In the genomic region with DNA sequence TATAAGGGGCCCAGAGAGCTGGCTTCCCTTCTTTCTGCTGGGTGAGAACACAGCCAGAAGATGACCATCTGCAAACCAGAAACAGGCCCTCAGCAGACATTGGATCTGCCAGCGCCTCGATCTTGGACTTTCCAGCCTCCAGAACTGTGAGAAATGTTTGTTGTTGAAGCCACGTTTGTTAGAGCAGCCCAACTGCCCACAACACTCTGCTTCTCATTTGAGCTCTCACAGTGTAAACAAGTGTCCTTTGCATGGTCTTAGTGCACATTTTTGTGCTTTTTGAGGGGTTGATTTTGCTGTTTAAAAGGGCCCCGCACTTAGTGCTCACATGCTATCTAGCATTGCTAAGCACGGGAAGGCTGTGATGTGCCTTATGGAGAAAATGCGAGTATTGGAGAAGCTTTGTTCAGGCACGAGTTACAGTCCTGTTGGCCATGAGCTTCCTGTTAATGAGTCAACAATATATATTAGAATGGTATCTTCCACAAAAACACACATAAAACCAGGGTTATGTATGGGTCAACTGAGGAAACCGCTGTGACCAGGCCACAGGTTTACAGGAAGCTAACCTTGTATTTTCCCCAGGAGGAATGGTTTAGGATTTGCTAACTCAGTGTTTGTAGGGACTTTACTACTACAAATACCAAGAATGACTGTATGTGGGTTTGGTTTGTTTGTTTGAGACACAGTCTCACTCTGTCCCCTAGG, we compare ENCODE assay signal across 17 cellular contexts. TPM values are rescaled to one million over a fixed set of nuclear protein-coding genes. Genes with fewer than 3 reads are reported as not detected.
DNase-seq lines count a peak whose midpoint lies in the region; ATAC-seq and TF ChIP-seq lines count a peak whose summit lies in the region.
"Had no signal": no experiment of that assay in that cellular context is flagged by ENCODE, and none has a peak within 500 bp of the region (broad histone marks: within the 10 kb centered on the region; RNA-seq: fewer than 3 reads in every experiment).

No MANE protein-coding gene starts in this region.

- no peaks in the 10 kb centered on the region for H3K9me2 ChIP-seq in PC-9 (ENCODE audit: insufficient read depth)

- H3K79me2 ChIP-seq in PC-9 (ENCODE audit: low read depth), result peaks cover 13% of the 10 kb centered on the region

- no peak for TF ChIP-seq CTCF in PC-9 (conservative IDR thresholded peaks at IDR 0.05)

- H3K9me3 Mint-ChIP-seq in CD8-positive, alpha-beta memory T cell, result no peaks in the 10 kb centered on the region
- H3K9me3 Mint-ChIP-seq: activated CD4-positive, alpha-beta T cell treated with anti-CD3 and anti-CD28 coated beads, Interleukin-2, amount 10 ng/mL, durations not matched to agents 24 days and 14 days had no signal

- intact Hi-C loops in PC-9 (cut with micrococcal nuclease; ENCODE audit: unreplicated experiment), result no loop called here

- POLR2A ChIA-PET in CD8-positive, alpha-beta memory T cell (lab: Charles Lee), result interaction anchor here (1.1 kb wide), 1 partner anchor 57 kb away, joined by 3 read pairs; a partner anchor contains a TSS
- POLR2A ChIA-PET in PC-9 (lab: Charles Lee; ENCODE audit: unreplicated experiment), result interaction anchor here (0.5 kb wide), 1 partner anchor 62 kb away, joined by 4 read pairs; no protein-coding TSS in a partner anchor

- peak overlapping the region; percentile 43 for H3K27ac ChIP-seq in CD8-positive, alpha-beta memory T cell (ENCODE audit: low read depth, low read length)
- H3K27ac ChIP-seq in PC-9, result peak overlapping the region; percentile 55
- H3K27ac ChIP-seq: BLaER1 had no signal

- no peak overlapping the region for H3K4me3 Mint-ChIP-seq in CD8-positive, alpha-beta memory T cell
- H3K4me3 Mint-ChIP-seq: activated CD4-positive, alpha-beta T cell treated with anti-CD3 and anti-CD28 coated beads, Interleukin-2, amount 10 ng/mL, durations not matched to agents 24 days and 14 days; mesothelial cell of epicardium; nephron had no signal

- no peaks in the 10 kb centered on the region for H3K4me1 Mint-ChIP-seq in CD8-positive, alpha-beta memory T cell
- H3K4me1 Mint-ChIP-seq: activated CD4-positive, alpha-beta T cell treated with anti-CD3 and anti-CD28 coated beads, Interleukin-2, amount 10 ng/mL, durations not matched to agents 24 days and 14 days; mesothelial cell of epicardium had no signal

- H4K20me1 ChIP-seq in PC-9 (ENCODE audit: insufficient read depth), result no peaks in the 10 kb centered on the region
- H4K20me1 ChIP-seq: BLaER1 had no signal

- H3K4me1 ChIP-seq in CD8-positive, alpha-beta memory T cell (ENCODE audit: insufficient read depth, low read length), result no peaks in the 10 kb centered on the region
- H3K4me1 ChIP-seq in PC-9 (replicated peaks; ENCODE audit: insufficient read depth), result peaks cover 7% of the 10 kb centered on the region; the same call in 1 of the 2 replicates
- H3K4me1 ChIP-seq: BLaER1 had no signal

- H3K36me3 ChIP-seq in CD8-positive, alpha-beta memory T cell (ENCODE audit: insufficient read depth, low read length), result no peaks in the 10 kb centered on the region
- H3K36me3 ChIP-seq in PC-9 (ENCODE audit: low read depth), result peaks cover 10% of the 10 kb centered on the region; the same call in 1 of the 2 replicates
- H3K36me3 ChIP-seq: BLaER1 had no signal

- ATAC-seq in left lobe of liver, result peak; percentile 12
- ATAC-seq: Right ventricle myocardium inferior had no signal

- peaks cover 10 to 15% of the 10 kb centered on the region in 2 donors for H3K27me3 Mint-ChIP-seq in CD8-positive, alpha-beta memory T cell

- H2AFZ ChIP-seq in PC-9, result no peak overlapping the region

- no peak overlapping the region for H3K27ac Mint-ChIP-seq in CD8-positive, alpha-beta memory T cell
- H3K27ac Mint-ChIP-seq: activated CD4-positive, alpha-beta T cell treated with anti-CD3 and anti-CD28 coated beads, Interleukin-2, amount 10 ng/mL, durations not matched to agents 24 days and 14 days; mesothelial cell of epicardium; nephron had no signal

- DNase-seq in CD8-positive, alpha-beta memory T cell, result no peak
- DNase-seq in PC-9 (peak in 1 of 2 experiments; percentile 73), left lobe of liver (ENCODE audit: low spot score) (no peak), NOMO-1 treated with DMSO at 0.1 percent for 48 hours (lab: John Stamatoyannopoulos, UW; ENCODE audit: unreplicated experiment) (no peak), GM19240 (ENCODE audit: insufficient read length, low spot score) (no peak)
- DNase-seq in activated T-cell treated with anti-CD3 and anti-CD28 coated beads, Interleukin-2, amount 50 U/mL, for 48 hours, result no peak
- DNase-seq: activated CD4-positive, alpha-beta T cell treated with anti-CD3 and anti-CD28 coated beads, Interleukin-2, amount 10 ng/mL, durations not matched to agents 24 days and 14 days; activated CD8-positive, alpha-beta memory T cell treated with anti-CD3 and anti-CD28 coated beads, Interleukin-2, amount 50 U/mL, for 4 hours; amygdala; erythroblast; NCI-H1105 treated with DMSO at 0.1 percent for 48 hours; small intestine; stimulated activated CD4-positive, alpha-beta T cell treated with anti-CD3 and anti-CD28 coated beads, Interleukin-4, amount 100 ng/mL, for 4 hours had no signal

- no peak overlapping the region for H3K4me2 ChIP-seq in PC-9
- H3K4me2 ChIP-seq: BLaER1 had no signal

- H3K9me3 ChIP-seq in CD8-positive, alpha-beta memory T cell (ENCODE audit: low read length), result no peaks in the 10 kb centered on the region
- H3K9me3 ChIP-seq in PC-9 (ENCODE audit: insufficient read depth, low read depth), result no peaks in the 10 kb centered on the region
- H3K9me3 ChIP-seq: BLaER1 had no signal

- H3K27me3 ChIP-seq in CD8-positive, alpha-beta memory T cell (ENCODE audit: insufficient read depth, low read length, poor library complexity, severe bottlenecking), result no peaks in the 10 kb centered on the region
- H3K27me3 ChIP-seq in PC-9 (ENCODE audit: insufficient read depth, low read depth), result no peaks in the 10 kb centered on the region
- H3K27me3 ChIP-seq: BLaER1 had no signal

- peaks cover 3% of the 10 kb centered on the region; the same call in 1 of the 2 replicates for H3F3A ChIP-seq in PC-9 (ENCODE audit: insufficient read depth, low read depth)

- BruUV-seq in PC-9 (replicated peaks; lab: Mats Ljungman, UMichigan), result no TSS peak

- peaks cover 0 to 5% (median 0%) of the 10 kb centered on the region in 3 donors for H3K36me3 Mint-ChIP-seq in CD8-positive, alpha-beta memory T cell

- H3K4me3 ChIP-seq in CD8-positive, alpha-beta memory T cell (ENCODE audit: low read length), result no peak overlapping the region
- H3K4me3 ChIP-seq in PC-9, result no peak overlapping the region
- H3K4me3 ChIP-seq: BLaER1 had no signal

- CTCF ChIA-PET in CD8-positive, alpha-beta memory T cell (lab: Charles Lee), result interaction anchor here (1.0 kb wide), 1 partner anchor 12 kb away, joined by 3 read pairs; no protein-coding TSS in a partner anchor
- CTCF ChIA-PET in PC-9 (lab: Charles Lee), result interaction anchor here (0.6 kb wide), 1 partner anchor 37 kb away, joined by 3 read pairs; no protein-coding TSS in a partner anchor

RNA-seq across cellular contexts. Expression of a gene that starts 11.9 kb away (rescaled TPM):
- total RNA-seq in CD8-positive, alpha-beta memory T cell, result 1 to 10 TPM; 3.7 to 3.8 TPM
- polyA plus RNA-seq in CD8-positive, alpha-beta memory T cell, result 0.97 TPM
- total RNA-seq in PC-9 (2021) (286 and 294 TPM in 2 replicates), left lobe of liver (116 TPM)

RNA-seq across cellular contexts. Expression of a gene that starts 45.7 kb away (rescaled TPM):
- 100 to 1,000 TPM; 532 to 537 TPM for total RNA-seq in CD8-positive, alpha-beta memory T cell
- polyA plus RNA-seq in CD8-positive, alpha-beta memory T cell, result 228 TPM
- total RNA-seq in PC-9 (2021) (658 and 831 TPM in 2 replicates), left lobe of liver (47.9 TPM)

RNA-seq across cellular contexts. Expression of a gene that starts 46.1 kb away (rescaled TPM):
- 10 to 100 TPM; 30.6 to 32.5 TPM for total RNA-seq in CD8-positive, alpha-beta memory T cell
- polyA plus RNA-seq in CD8-positive, alpha-beta memory T cell, result 7.0 TPM
- total RNA-seq in PC-9 (2021) (36.4 and 51.4 TPM in 2 replicates), left lobe of liver (13.7 TPM)

RNA-seq across cellular contexts. Expression of a gene that starts 57.7 kb away (rescaled TPM):
- 100 to 1,000 TPM; 103 to 110 TPM for total RNA-seq in CD8-positive, alpha-beta memory T cell
- polyA plus RNA-seq in CD8-positive, alpha-beta memory T cell, result 54.2 TPM
- total RNA-seq in PC-9 (2021) (283 and 364 TPM in 2 replicates), left lobe of liver (67.4 TPM)

Comparison
In these comparisons a context has a peak if more than half of its experiments do, and no peak if none do; other contexts are left out.
1. RNA of a gene that starts 11.9 kb away (total RNA-seq): 286 to 294 TPM in PC-9 and 116 TPM in left lobe of liver (single experiment); 3.7 to 3.8 TPM in CD8-positive, alpha-beta memory T cell; every median in the first group is over 10 times any median in the second.
2. RNA of a gene that starts 45.7 kb away (total RNA-seq): 658 to 831 TPM in PC-9 and 532 to 537 TPM in CD8-positive, alpha-beta memory T cell; 47.9 TPM in left lobe of liver (single experiment); every median in the first group is over 10 times any median in the second.